ENCODE assay signal across 1 cellular context in the genomic region with DNA sequence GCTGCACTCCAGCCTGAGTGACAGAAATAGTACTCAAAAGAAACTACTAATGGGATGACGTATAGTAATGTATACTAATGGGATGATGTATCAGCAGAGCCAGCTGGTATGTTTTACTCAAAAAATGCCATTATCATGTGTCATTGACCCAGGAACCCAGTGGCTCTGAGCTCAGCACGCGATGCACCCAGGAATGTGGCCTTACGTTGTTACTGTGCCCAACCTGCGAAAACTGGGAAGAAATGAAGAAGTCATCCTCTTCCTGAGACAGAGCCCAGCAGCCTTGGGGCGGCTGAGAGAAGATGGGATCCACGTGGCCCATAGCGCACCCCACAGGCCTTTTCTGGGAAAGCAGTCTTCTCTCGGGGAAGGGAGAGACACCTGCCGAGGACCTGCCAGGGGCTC.
A peak's percentile ranks its signal among the peaks of the same experiment; 100 is the strongest.
TF ChIP-seq lines count a peak whose summit lies in the region.

No MANE protein-coding gene starts in this region.

TF ChIP-seq in IMR-90, 13 proteins besides CTCF, POLR2A, EP300 and RAD21:
- TF ChIP-seq, protein P1, sequence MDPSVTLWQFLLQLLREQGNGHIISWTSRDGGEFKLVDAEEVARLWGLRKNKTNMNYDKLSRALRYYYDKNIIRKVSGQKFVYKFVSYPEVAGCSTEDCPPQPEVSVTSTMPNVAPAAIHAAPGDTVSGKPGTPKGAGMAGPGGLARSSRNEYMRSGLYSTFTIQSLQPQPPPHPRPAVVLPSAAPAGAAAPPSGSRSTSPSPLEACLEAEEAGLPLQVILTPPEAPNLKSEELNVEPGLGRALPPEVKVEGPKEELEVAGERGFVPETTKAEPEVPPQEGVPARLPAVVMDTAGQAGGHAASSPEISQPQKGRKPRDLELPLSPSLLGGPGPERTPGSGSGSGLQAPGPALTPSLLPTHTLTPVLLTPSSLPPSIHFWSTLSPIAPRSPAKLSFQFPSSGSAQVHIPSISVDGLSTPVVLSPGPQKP (IDR thresholded peaks at IDR 0.05; ENCODE audit: borderline replicate concordance, low read depth, low read length) = no peak
- TF ChIP-seq MXI1 (IDR thresholded peaks at IDR 0.05; ENCODE audit: borderline replicate concordance, low read depth, low read length) = peak; percentile 62; the same call in 1 of the 2 replicates
- peak; percentile 98 for TF ChIP-seq FOS (IDR thresholded peaks at IDR 0.05; ENCODE audit: low read depth, low read length)
- TF ChIP-seq BHLHE40 (IDR thresholded peaks at IDR 0.05; ENCODE audit: low read depth, low read length) = peak; percentile 96
- peak; percentile 98 for TF ChIP-seq RCOR1 (IDR thresholded peaks at IDR 0.05; ENCODE audit: insufficient replicate concordance, low read length)
- peak; percentile 44 for TF ChIP-seq MAFK (IDR thresholded peaks at IDR 0.05; ENCODE audit: low read depth, low read length)
- peak; percentile 37 for TF ChIP-seq SMC3 (IDR thresholded peaks at IDR 0.05; ENCODE audit: low read depth, low read length)
- TF ChIP-seq MAZ (IDR thresholded peaks at IDR 0.05; ENCODE audit: borderline replicate concordance, low read depth, low read length) = peak; percentile 19; the same call in 1 of the 2 replicates
- TF ChIP-seq NFE2L2 (IDR thresholded peaks at IDR 0.05; ENCODE audit: low read depth, low read length) = peak; percentile 59; the same call in 1 of the 2 replicates
- TF ChIP-seq, protein P2, sequence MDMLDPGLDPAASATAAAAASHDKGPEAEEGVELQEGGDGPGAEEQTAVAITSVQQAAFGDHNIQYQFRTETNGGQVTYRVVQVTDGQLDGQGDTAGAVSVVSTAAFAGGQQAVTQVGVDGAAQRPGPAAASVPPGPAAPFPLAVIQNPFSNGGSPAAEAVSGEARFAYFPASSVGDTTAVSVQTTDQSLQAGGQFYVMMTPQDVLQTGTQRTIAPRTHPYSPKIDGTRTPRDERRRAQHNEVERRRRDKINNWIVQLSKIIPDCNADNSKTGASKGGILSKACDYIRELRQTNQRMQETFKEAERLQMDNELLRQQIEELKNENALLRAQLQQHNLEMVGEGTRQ (IDR thresholded peaks at IDR 0.05; ENCODE audit: low read depth, low read length) = peak; percentile 59
- no peak for TF ChIP-seq CHD1 (IDR thresholded peaks at IDR 0.05; ENCODE audit: low read depth, low read length)
- no peak for TF ChIP-seq RFX5 (IDR thresholded peaks at IDR 0.05; ENCODE audit: low read depth, low read length)
- peak; percentile 17; the same call in 1 of the 2 replicates for TF ChIP-seq CEBPB (IDR thresholded peaks at IDR 0.05; ENCODE audit: low read depth, low read length)
